17 cellular contexts compared by ENCODE assay signal in genomic region chr12:9051156-9051545, GRCh38.
"Had no signal": no experiment of that assay in that cellular context is flagged by ENCODE, and none has a peak within 500 bp of the region (broad histone marks: within the 10 kb centered on the region; RNA-seq: fewer than 3 reads in every experiment).

No MANE protein-coding gene starts in this region.

- H3K27ac ChIP-seq: left lung, tibial artery had no signal

- DNase-seq: activated CD4-positive, alpha-beta T cell treated with anti-CD3 and anti-CD28 coated beads, Interleukin-2, amount 10 ng/mL, durations not matched to agents 7 days and 5 days; activated CD4-positive, CD25-positive, alpha-beta regulatory T cell; activated CD8-positive, alpha-beta memory T cell treated with anti-CD3 and anti-CD28 coated beads for 24 hours; activated naive CD4-positive, alpha-beta T cell treated with anti-CD3 and anti-CD28 coated beads for 36 hours; activated naive CD8-positive, alpha-beta T cell treated with anti-CD3 and anti-CD28 coated beads, Interleukin-2, amount 50 U/mL, for 24 hours; hypothalamus; kidney; left lung; mesenchymal stem cell; nucleus accumbens; retina; stimulated activated CD4-positive, alpha-beta T cell treated with anti-CD3 and anti-CD28 coated beads, Interleukin-4, amount 100 ng/mL, for 1 hour; stimulated activated naive CD4-positive, alpha-beta T cell; tibial artery had no signal

- H3K9me3 ChIP-seq: left lung, tibial artery, vagina had no signal

- H3K36me3 ChIP-seq: left lung, tibial artery, vagina had no signal

- H3K4me1 ChIP-seq: left lung, tibial artery had no signal

- H3K4me3 ChIP-seq: left lung, tibial artery, vagina had no signal

- H3K27me3 ChIP-seq: left lung, tibial artery, vagina had no signal

- ATAC-seq: activated naive CD8-positive, alpha-beta T cell treated with anti-CD3 and anti-CD28 coated beads, Interleukin-2, amount 50 U/mL, for 24 hours; activated T-helper 17 cell treated with anti-CD3 and anti-CD28 coated beads, Interleukin-2, amount 50 U/mL, for 72 hours; left lung; natural killer cell treated with Interleukin-12 subunit alpha and Interleukin-12 subunit beta and Interleukin-15 and Interleukin-18, amount 100 ng/mL, for 72 hours had no signal
